In genomic region chr21:42834730-42835191, GRCh38 we compare ENCODE assay signal across 28 cellular contexts. TPM values are rescaled to one million over a fixed set of nuclear protein-coding genes. Genes with fewer than 3 reads are reported as not detected.
DNase-seq lines count a peak whose midpoint lies in the region; ATAC-seq, FAIRE-seq and TF ChIP-seq lines count a peak whose summit lies in the region.
"Had no signal": no experiment of that assay in that cellular context is flagged by ENCODE, and none has a peak within 500 bp of the region (broad histone marks: within the 10 kb centered on the region; RNA-seq: fewer than 3 reads in every experiment).

No MANE protein-coding gene starts in this region.

- no peak for FAIRE-seq in GM12878 (lab: Jason Lieb, UNC)
- FAIRE-seq: GM12891 had no signal

- BruUV-seq in GM12878 (replicated peaks; lab: Mats Ljungman, UMichigan): no TSS peak

- H3K36me3 ChIP-seq in right atrium auricular region: no peaks in the 10 kb centered on the region
- peaks cover 0 to 5% of the 10 kb centered on the region in 2 experiments; a peak in 3 of 4 replicates for H3K36me3 ChIP-seq in GM12878 (ENCODE audit: control insufficient read depth in 2 of 2, insufficient read depth in 2 of 2, low read length in 1 of 2)
- no peaks in the 10 kb centered on the region for H3K36me3 ChIP-seq in right lobe of liver
- no peaks in the 10 kb centered on the region for H3K36me3 ChIP-seq in upper lobe of right lung
- H3K36me3 ChIP-seq: thoracic aorta had no signal

- RAD21 ChIA-PET in GM12878 (lab: Charles Lee; ENCODE audit: unreplicated experiment): no interaction called here

- H3K4me1 ChIP-seq in right atrium auricular region (no peaks in the 10 kb centered on the region), GM12878 (ENCODE audit: control insufficient read depth, insufficient read depth, low read length) (peaks cover 3% of the 10 kb centered on the region), right lobe of liver (peaks cover 0 to 11% (median 2%) of the 10 kb centered on the region in 4 donors), upper lobe of right lung (no peaks in the 10 kb centered on the region)
- H3K4me1 ChIP-seq: ascending aorta had no signal

- TF ChIP-seq RAD21 in GM12878 (IDR thresholded peaks at IDR 0.05; ENCODE audit: insufficient read depth, low read depth, low read length): no peak

- in situ Hi-C loops in GM12878 (cut with MboI): no loop called here
- in situ Hi-C loops in GM13977 (cut with MboI; ENCODE audit: low pct_unique_long_range_greater_than_20kb, low sequenced_read_pairs, unreplicated experiment): no loop called here

- no peaks in the 10 kb centered on the region for H3K79me2 ChIP-seq in GM12878 (ENCODE audit: control insufficient read depth, insufficient read depth, low read length)

- SMC1A ChIA-PET in GM12878 (lab: Charles Lee; ENCODE audit: uncharacterized antibody, unreplicated experiment): no interaction called here

- H4K20me1 ChIP-seq in GM12878 (ENCODE audit: control insufficient read depth, insufficient read depth): no peaks in the 10 kb centered on the region; the same call in 1 of the 2 replicates

- no peak overlapping the region for H2AFZ ChIP-seq in GM12878 (ENCODE audit: control insufficient read depth, low read depth, low read length)

- no peak for ATAC-seq in left ventricle myocardium superior
- no peak for ATAC-seq in GM12878
- ATAC-seq in right lobe of liver: no peak
- peak; percentile 2 for ATAC-seq in upper lobe of right lung
- no peak for ATAC-seq in HG03439 (IDR thresholded peaks at IDR 0.05; ENCODE audit: unreplicated experiment)
- no peak for ATAC-seq in HG03442 (IDR thresholded peaks at IDR 0.05; ENCODE audit: unreplicated experiment)
- ATAC-seq: Right ventricle myocardium inferior had no signal

- 91% methylated on average over 13 of the region's 13 CpGs for WGBS in GM12878 (ENCODE audit: insufficient coverage, insufficient replicate concordance, low lambda C conversion rate, missing lambda C conversion rate)
- WGBS in right lobe of liver (ENCODE audit: insufficient coverage, low coverage, low lambda C conversion rate, missing lambda C conversion rate): no CpG with 5 or more reads among the region's 13 CpGs

- intact Hi-C loops in left ventricle myocardium superior (cut with micrococcal nuclease) (no loop called here), GM12878 (cut with micrococcal nuclease; ENCODE audit: unreplicated experiment) (no loop called here), right lobe of liver (cut with DNase I) (loop anchor here in 1 of 2 donors (10.0 kb wide), 1 partner anchor 180 kb away; the partner anchor contains the start of gene PDE9A), upper lobe of right lung (cut with DNase I) (no loop called here)

- TF ChIP-seq POLR2A in GM12878 (IDR thresholded peaks at IDR 0.05; ENCODE audit: low read depth, low read length): peak; percentile 21; the same call in 1 of the 2 replicates
- TF ChIP-seq POLR2A in right lobe of liver (IDR thresholded peaks at IDR 0.05): no peak

- H3K27ac ChIP-seq in right atrium auricular region (no peak overlapping the region), GM12878 (ENCODE audit: control insufficient read depth, insufficient read depth) (no peak overlapping the region), right lobe of liver (no peak overlapping the region), upper lobe of right lung (no peak overlapping the region)
- H3K27ac ChIP-seq: ascending aorta; BLaER1 treated with 17β-estradiol and CSF1 and Interleukin-3, amounts not matched to agents 10 nM and 100 nM; thoracic aorta had no signal

- no peak overlapping the region for H3K9ac ChIP-seq in GM12878 (ENCODE audit: control insufficient read depth, insufficient read depth, low read length)
- H3K9ac ChIP-seq: BLaER1 treated with 17β-estradiol and CSF1 and Interleukin-3, amounts not matched to agents 10 nM and 100 nM had no signal

- no peak for TF ChIP-seq EP300 in GM12878 (IDR thresholded peaks at IDR 0.05; ENCODE audit: borderline replicate concordance in 1 of 2, control insufficient read depth in 1 of 2, low read depth in 2 of 2, low read length in 2 of 2)

- CTCF ChIA-PET in GM12878 (lab: Yijun Ruan, JAX): no interaction called here

- H3K27me3 ChIP-seq in right atrium auricular region (peaks cover 1 to 4% of the 10 kb centered on the region in 2 donors), GM12878 (replicated peaks in 1 of 2; ENCODE audit: control insufficient read depth in 2 of 2, insufficient read depth in 2 of 2, low read length in 1 of 2) (no peaks in the 10 kb centered on the region), right lobe of liver (no peaks in the 10 kb centered on the region), upper lobe of right lung (peaks cover 15% of the 10 kb centered on the region)
- H3K27me3 ChIP-seq: ascending aorta had no signal

- H3K9me3 ChIP-seq in right atrium auricular region (no peaks in the 10 kb centered on the region), GM12878 (replicated peaks; ENCODE audit: control insufficient read depth, insufficient read depth, low read length) (no peaks in the 10 kb centered on the region), right lobe of liver (no peaks in the 10 kb centered on the region), upper lobe of right lung (no peaks in the 10 kb centered on the region)
- H3K9me3 ChIP-seq: ascending aorta, thoracic aorta had no signal

- H3K4me2 ChIP-seq in GM12878 (ENCODE audit: control insufficient read depth, insufficient read depth): no peak overlapping the region

- no peak for TF ChIP-seq CTCF in right atrium auricular region (IDR thresholded peaks at IDR 0.05)
- TF ChIP-seq CTCF in GM12878 (IDR thresholded peaks at IDR 0.05 in 2 of 3, conservative IDR thresholded peaks at IDR 0.05 in 1 of 3; ENCODE audit: control insufficient read depth in 2 of 3, extremely low read depth in 1 of 3, insufficient read depth in 1 of 3, low read depth in 3 of 3, low read length in 3 of 3): no peak
- no peak for TF ChIP-seq CTCF in right lobe of liver (IDR thresholded peaks at IDR 0.05)
- TF ChIP-seq CTCF in upper lobe of right lung (IDR thresholded peaks at IDR 0.05): no peak
- TF ChIP-seq CTCF in GM13977 (IDR thresholded peaks at IDR 0.05; ENCODE audit: extremely low read depth, insufficient read depth, missing control alignments): no peak

- POLR2A ChIA-PET in GM12878 (lab: Charles Lee): no interaction called here

- peak; percentile 18 for DNase-seq in left ventricle myocardium superior
- no peak for DNase-seq in right atrium auricular region (ENCODE audit: low spot score)
- no peak for DNase-seq in GM12878 (ENCODE audit: low read depth, low spot score)
- DNase-seq in right lobe of liver: peak in 2 of 3 donors; percentile 38 to 42
- DNase-seq in upper lobe of right lung: peak; percentile 47
- DNase-seq in GM13977 (ENCODE audit: low spot score): no peak
- DNase-seq: activated CD4-positive, alpha-beta T cell treated with anti-CD3 and anti-CD28 coated beads, Interleukin-2, amount 50 U/mL, for 4 hours; activated naive CD4-positive, alpha-beta T cell treated with anti-CD3 and anti-CD28 coated beads, Interleukin-2, amount 50 U/mL, for 16 hours; caudate nucleus; DND-41; mesenchymal stem cell; NCI-H1105; NCI-H2029 treated with DMSO at 0.1 percent for 48 hours; NCI-H446; NCI-H82; occipital lobe; retina; stimulated activated CD4-positive, alpha-beta T cell treated with anti-CD3 and anti-CD28 coated beads, Interleukin-12 subunit alpha, Interleukin-12 subunit beta, amount 100 ng/mL, for 4 hours; stimulated activated CD4-positive, alpha-beta T cell treated with anti-CD3 and anti-CD28 coated beads, Interleukin-4, amount 100 ng/mL, for 24 hours; stimulated activated naive CD4-positive, alpha-beta T cell treated with Interleukin-2 at 50 U/mL for 16 hours; T1000 had no signal

- H3K4me3 ChIP-seq in right atrium auricular region: no peak overlapping the region
- no peak overlapping the region for H3K4me3 ChIP-seq in GM12878
- no peak overlapping the region for H3K4me3 ChIP-seq in right lobe of liver
- H3K4me3 ChIP-seq in upper lobe of right lung: no peak overlapping the region
- H3K4me3 ChIP-seq: ascending aorta; BLaER1 treated with 17β-estradiol and CSF1 and Interleukin-3, amounts not matched to agents 10 nM and 100 nM; thoracic aorta had no signal

RNA-seq across cellular contexts. Expression of gene WDR4, which starts 44.6 kb away (rescaled TPM):
- 4.8 TPM for total RNA-seq in left ventricle myocardium superior
- 1 to 10 TPM; 1.7 to 4.8 TPM for total RNA-seq in right atrium auricular region
- total RNA-seq in GM12878 (2013; cell fraction: nucleolus; rRNA removed): 80.3 and 92.9 TPM in 2 replicates
- total RNA-seq in GM12878 (2014; rRNA removed): 13.8 and 17.5 TPM in 2 replicates
- total RNA-seq in GM12878 (2014; rRNA removed; fragmentation: Illumina TruSeq; extraction: Trizol): 15.2 and 17.1 TPM in 2 replicates
- 39.4 and 41.3 TPM in 2 replicates for total RNA-seq in GM12878 (2021)
- polyA plus RNA-seq in GM12878 (2011; ENCODE audit: low read depth): 5.7 TPM
- 8.8 and 14.1 TPM in 2 replicates for polyA plus RNA-seq in GM12878 (2011; rRNA removed)
- polyA plus RNA-seq in GM12878 (2011; cell fraction: cytosol; rRNA removed): 31.6 and 36.1 TPM in 2 replicates
- 51.0 and 92.6 TPM in 2 replicates for polyA plus RNA-seq in GM12878 (2011; cell fraction: nucleus; rRNA removed)
- 12.8 and 13.8 TPM in 2 replicates for polyA plus RNA-seq in GM12878 (2012)
- 10.3 and 19.8 TPM in 2 replicates for polyA plus RNA-seq in GM12878 (2014; fragmentation: Illumina TruSeq; extraction: Trizol)
- polyA plus RNA-seq in GM12878 (2014; fragmentation: Nextera tagmentation; extraction: Ambion mirVana): 1 to 10 TPM; 2.1 to 9.1 TPM
- polyA plus RNA-seq in GM12878 (2014; rRNA removed): 45.3 and 51.8 TPM in 2 replicates
- polyA plus RNA-seq in GM12878 (2016; fragmentation: Nextera tagmentation; extraction: Ambion mirVana): 10 to 100 TPM; 37.7 to 40.1 TPM
- polyA minus RNA-seq in GM12878 (2011; rRNA and poly(A)+ RNA removed): 18.7 and 29.2 TPM in 2 replicates
- polyA minus RNA-seq in GM12878 (2011; cell fraction: cytosol; rRNA and poly(A)+ RNA removed): 6.8 and 11.0 TPM in 2 replicates
- polyA minus RNA-seq in GM12878 (2011; cell fraction: nucleus; rRNA and poly(A)+ RNA removed): 28.5 and 46.7 TPM in 2 replicates
- total RNA-seq in right lobe of liver: 10 to 100 TPM in 1 of 6 experiments, 1 to 10 TPM in 5; 6.3 to 10.5 (median 8.0) TPM
- 18.4 TPM for total RNA-seq in upper lobe of right lung

RNA-seq across cellular contexts. Expression of gene NDUFV3, which starts 58.3 kb away (rescaled TPM):
- total RNA-seq in left ventricle myocardium superior: 59.3 TPM
- total RNA-seq in right atrium auricular region: 10 to 100 TPM; 28.8 to 37.4 TPM
- 38.8 and 45.0 TPM in 2 replicates for total RNA-seq in GM12878 (2013; cell fraction: nucleolus; rRNA removed)
- total RNA-seq in GM12878 (2014; rRNA removed): 31.6 and 31.9 TPM in 2 replicates
- 32.7 and 34.2 TPM in 2 replicates for total RNA-seq in GM12878 (2014; rRNA removed; fragmentation: Illumina TruSeq; extraction: Trizol)
- 27.7 and 28.4 TPM in 2 replicates for total RNA-seq in GM12878 (2021)
- polyA plus RNA-seq in GM12878 (2011; ENCODE audit: low read depth): 8.7 TPM
- polyA plus RNA-seq in GM12878 (2011; rRNA removed): 10.6 and 13.4 TPM in 2 replicates
- 18.6 and 23.1 TPM in 2 replicates for polyA plus RNA-seq in GM12878 (2011; cell fraction: cytosol; rRNA removed)
- polyA plus RNA-seq in GM12878 (2011; cell fraction: nucleus; rRNA removed): 13.7 and 20.8 TPM in 2 replicates
- polyA plus RNA-seq in GM12878 (2012): 16.0 and 16.7 TPM in 2 replicates
- polyA plus RNA-seq in GM12878 (2014; fragmentation: Illumina TruSeq; extraction: Trizol): 24.8 and 33.3 TPM in 2 replicates
- 1 to 10 TPM; 7.0 to 9.1 TPM for polyA plus RNA-seq in GM12878 (2014; fragmentation: Nextera tagmentation; extraction: Ambion mirVana)
- 27.6 and 31.3 TPM in 2 replicates for polyA plus RNA-seq in GM12878 (2014; rRNA removed)
- polyA plus RNA-seq in GM12878 (2016; fragmentation: Nextera tagmentation; extraction: Ambion mirVana): 10 to 100 TPM; 42.2 to 44.7 TPM
- 8.3 and 12.9 TPM in 2 replicates for polyA minus RNA-seq in GM12878 (2011; rRNA and poly(A)+ RNA removed)
- 7.9 and 9.8 TPM in 2 replicates for polyA minus RNA-seq in GM12878 (2011; cell fraction: cytosol; rRNA and poly(A)+ RNA removed)
- 3.3 and 5.2 TPM in 2 replicates for polyA minus RNA-seq in GM12878 (2011; cell fraction: nucleus; rRNA and poly(A)+ RNA removed)
- total RNA-seq in right lobe of liver: 10 to 100 TPM; 18.9 to 39.1 (median 23.6) TPM
- 38.5 TPM for total RNA-seq in upper lobe of right lung

Comparison
In these comparisons a context has a peak if more than half of its experiments do, and no peak if none do; other contexts are left out.
1. DNase-seq: peak in left ventricle myocardium superior (single experiment), right lobe of liver (2 of 3) and upper lobe of right lung (single experiment); none in right atrium auricular region (single experiment), GM12878 (single experiment) and GM13977 (single experiment).